In the genomic region with DNA sequence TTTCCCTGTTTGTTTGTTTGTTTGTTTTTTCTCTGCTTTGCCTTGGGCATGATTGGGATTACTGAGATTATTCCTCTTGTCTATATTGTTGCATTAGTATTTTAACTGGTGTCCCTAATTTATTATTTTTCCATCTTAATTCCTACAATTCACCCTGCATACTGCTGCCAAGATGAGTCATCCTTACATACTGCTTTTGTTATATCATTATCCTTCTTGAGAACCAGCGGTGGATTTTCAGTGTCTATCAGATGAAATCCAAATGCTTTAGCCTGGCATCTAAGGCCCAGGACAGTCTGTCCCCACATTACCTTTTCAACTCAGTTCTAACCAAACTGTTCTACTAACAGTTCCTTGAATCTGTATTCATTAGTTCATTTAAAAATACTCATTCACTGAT, we compare ENCODE assay signal across 15 cellular contexts.
A peak's percentile ranks its signal among the peaks of the same experiment; 100 is the strongest.
DNase-seq lines count a peak whose midpoint lies in the region; ATAC-seq, FAIRE-seq and TF ChIP-seq lines count a peak whose summit lies in the region.
"Had no signal": no experiment of that assay in that cellular context is flagged by ENCODE, and none has a peak within 500 bp of the region (broad histone marks: within the 10 kb centered on the region; RNA-seq: fewer than 3 reads in every experiment).

No MANE protein-coding gene starts in this region.

- BruUV-seq in IMR-90 (replicated peaks; lab: Mats Ljungman, UMichigan) = no TSS peak

- H3K14ac ChIP-seq in IMR-90 (replicated peaks; ENCODE audit: low read depth, low read length) = no peak overlapping the region

- no peak overlapping the region for H2BK20ac ChIP-seq in IMR-90 (ENCODE audit: low read depth, low read length)

- H3K56ac ChIP-seq in IMR-90 (ENCODE audit: extremely low read depth, insufficient read depth, low read length) = no peak overlapping the region

- H3K4ac ChIP-seq in IMR-90 (ENCODE audit: low read depth, low read length) = no peak overlapping the region

- no peak overlapping the region for H3K9ac ChIP-seq in IMR-90 (ENCODE audit: low read depth, low read length)

- TF ChIP-seq POLR2A in A549 (IDR thresholded peaks at IDR 0.05; ENCODE audit: low read length) (no peak), IMR-90 (IDR thresholded peaks at IDR 0.05; ENCODE audit: low read depth, low read length) (no peak)

- H3K9me3 ChIP-seq in A549 (no peaks in the 10 kb centered on the region), IMR-90 (ENCODE audit: control insufficient read depth, insufficient read depth, low read length) (no peaks in the 10 kb centered on the region)
- H3K9me3 ChIP-seq: neutrophil had no signal

- no peaks in the 10 kb centered on the region for H3K9me3 Mint-ChIP-seq in immature natural killer cell
- H3K9me3 Mint-ChIP-seq: dendritic cell treated with granulocyte-macrophage colony-stimulating factor and Interleukin-4, amounts not matched to agents 40 ng/mL and 50 ng/mL, for 4 days; T-helper 1 cell treated with Interleukin-12 subunit alpha and Interleukin-12 subunit beta and Interleukin-4 antibody, amounts not matched to agents 30 μg/mL and 1 μg/mL, for 36 hours had no signal

- no peak overlapping the region for H3K23ac ChIP-seq in IMR-90 (ENCODE audit: low read depth, low read length)

- H2AK5ac ChIP-seq in IMR-90 (ENCODE audit: low read depth, low read length) = no peak overlapping the region

- POLR2A ChIA-PET in A549 (lab: Yijun Ruan, JAX) (no interaction called here), IMR-90 (lab: Charles Lee; ENCODE audit: unreplicated experiment) (interaction anchor here (1.0 kb wide), 1 partner anchor 347 kb away, joined by 6 read pairs; no protein-coding TSS in a partner anchor)

- H3K36me3 ChIP-seq in IMR-90 (ENCODE audit: control insufficient read depth, insufficient read depth, low read length) = no peaks in the 10 kb centered on the region
- no peaks in the 10 kb centered on the region for H3K36me3 ChIP-seq in bronchial epithelial cell (ENCODE audit: control insufficient read depth, insufficient read depth, low read length)
- H3K36me3 ChIP-seq: WERI-Rb-1 had no signal

- peaks cover 10 to 24% (median 15%) of the 10 kb centered on the region in 3 donors for H3K36me3 Mint-ChIP-seq in immature natural killer cell

- dilution Hi-C loops in IMR-90 (cut with HindIII; ENCODE audit: low sequenced_read_pairs, unreplicated experiment) = no loop called here

- no peak overlapping the region for H2AK9ac ChIP-seq in IMR-90 (replicated peaks; ENCODE audit: low read depth, low read length, poor library complexity)

- H4K91ac ChIP-seq in IMR-90 (ENCODE audit: insufficient read depth, low read depth, low read length) = no peak overlapping the region

- no peak overlapping the region for H3K18ac ChIP-seq in IMR-90 (ENCODE audit: low read depth, low read length)

- intact Hi-C loops in IMR-90 (cut with micrococcal nuclease) = loop anchor here (5.0 kb wide), 1 partner anchor 40 kb away; no protein-coding TSS in a partner anchor

- ATAC-seq in A549 (no peak), IMR-90 (ENCODE audit: low read depth) (peak; percentile 66)
- ATAC-seq: sciatic nerve had no signal

- TF ChIP-seq CTCF in A549 (IDR thresholded peaks at IDR 0.05) = no peak
- TF ChIP-seq CTCF in IMR-90 (conservative IDR thresholded peaks at IDR 0.05; ENCODE audit: low read depth, low read length) = no peak
- no peak for TF ChIP-seq CTCF in bronchial epithelial cell (IDR thresholded peaks at IDR 0.05; ENCODE audit: insufficient read depth, low read length, severe bottlenecking)

- H3K4me2 ChIP-seq in A549 (no peak overlapping the region), IMR-90 (ENCODE audit: low read depth, low read length) (no peak overlapping the region)

- no peaks in the 10 kb centered on the region for H3K9me1 ChIP-seq in IMR-90 (ENCODE audit: insufficient read depth, low read length)

- in situ Hi-C loops in IMR-90 (cut with MboI; ENCODE audit: low sequenced_read_pairs) = no loop called here

- no peak overlapping the region for H2BK5ac ChIP-seq in IMR-90 (ENCODE audit: low read depth, low read length, poor library complexity, severe bottlenecking)

- no peak overlapping the region for H2AFZ ChIP-seq in IMR-90 (replicated peaks; ENCODE audit: low read length, poor library complexity)

- no peak overlapping the region for H2BK120ac ChIP-seq in IMR-90 (ENCODE audit: low read depth, low read length)

- no peak overlapping the region for H4K8ac ChIP-seq in IMR-90 (ENCODE audit: low read depth in 2 of 2, low read length in 2 of 2)

- DNase-seq in A549 (ENCODE audit: low read depth in 1 of 2, low spot score in 1 of 2) (no peak), IMR-90 (peak; percentile 68), bronchial epithelial cell (ENCODE audit: low read depth) (peak; percentile 18), glomerular visceral epithelial cell (ENCODE audit: extremely low spot score) (peak; percentile 12), AG20443 (ENCODE audit: low spot score) (no peak), immature natural killer cell (no peak), 8988T (no peak), amygdala (lab: John Stamatoyannopoulos, UW) (no peak)
- DNase-seq: MM.1S, NCI-H1694, WERI-Rb-1 had no signal

- no peak overlapping the region for H3K4me3 Mint-ChIP-seq in immature natural killer cell
- H3K4me3 Mint-ChIP-seq: dendritic cell treated with granulocyte-macrophage colony-stimulating factor and Interleukin-4, amounts not matched to agents 40 ng/mL and 50 ng/mL, for 4 days; T-helper 1 cell treated with Interleukin-12 subunit alpha and Interleukin-12 subunit beta and Interleukin-4 antibody, amounts not matched to agents 30 μg/mL and 1 μg/mL, for 36 hours had no signal

- no peak for TF ChIP-seq EP300 in A549 (IDR thresholded peaks at IDR 0.05)

- H3K27me3 Mint-ChIP-seq in immature natural killer cell (ENCODE audit: low read depth in 3 of 3) = no peaks in the 10 kb centered on the region
- H3K27me3 Mint-ChIP-seq: dendritic cell treated with granulocyte-macrophage colony-stimulating factor and Interleukin-4, amounts not matched to agents 40 ng/mL and 50 ng/mL, for 4 days had no signal

- 62% methylated on average over 1 of the region's 1 CpG for WGBS in A549 (ENCODE audit: missing lambda C conversion rate)
- WGBS in IMR-90 (ENCODE audit: extremely low coverage in 2 of 2, insufficient read length in 1 of 2), 2 experiments = no CpG with 5 or more reads among the region's 1 CpG

- no peaks in the 10 kb centered on the region for H3K27me3 ChIP-seq in IMR-90 (ENCODE audit: control insufficient read depth, insufficient read depth, low read length)
- no peaks in the 10 kb centered on the region for H3K27me3 ChIP-seq in bronchial epithelial cell (ENCODE audit: control insufficient read depth, insufficient read depth, low read length)
- H3K27me3 ChIP-seq: neutrophil had no signal

- FAIRE-seq in A549 (lab: Jason Lieb, UNC) = no peak
- FAIRE-seq in bronchial epithelial cell (lab: Jason Lieb, UNC) = no peak

- H3K27ac ChIP-seq in A549 (no peak overlapping the region), IMR-90 (ENCODE audit: insufficient read depth, low read length) (no peak overlapping the region)
- H3K27ac ChIP-seq: neutrophil, WERI-Rb-1 had no signal

- H3K4me1 Mint-ChIP-seq in immature natural killer cell = peaks cover 14 to 17% of the 10 kb centered on the region in 2 donors

- H3K79me1 ChIP-seq in IMR-90 (ENCODE audit: low read depth in 1 of 2, low read length in 2 of 2) = peaks cover 0 to 3% of the 10 kb centered on the region in 2 experiments; a peak in 1 of 4 replicates

- no peak overlapping the region for H4K5ac ChIP-seq in IMR-90 (ENCODE audit: low read depth, low read length)

- CTCF ChIA-PET in A549 (lab: Yijun Ruan, JAX) = interaction anchor here (1.1 kb wide), 1 partner anchor 16 kb away, joined by 3 read pairs; no protein-coding TSS in a partner anchor
- CTCF ChIA-PET in IMR-90 (lab: Yijun Ruan, JAX) = interaction anchor here (0.8 kb wide), 1 partner anchor 115 kb away, joined by 3 read pairs; no protein-coding TSS in a partner anchor

- no peaks in the 10 kb centered on the region for H4K20me1 ChIP-seq in IMR-90 (ENCODE audit: insufficient read depth, low read length)

- no peak overlapping the region for H2BK15ac ChIP-seq in IMR-90 (ENCODE audit: low read depth, low read length)

- 0 out of 3 replicates have a peak, but pooled peaks cover 4% of the 10 kb centered on the region for H3K4me1 ChIP-seq in A549
- no peaks in the 10 kb centered on the region; the same call in 1 of the 2 replicates for H3K4me1 ChIP-seq in IMR-90 (ENCODE audit: control insufficient read depth, insufficient read depth, low read length)

- H3K27ac Mint-ChIP-seq in immature natural killer cell = no peak overlapping the region
- H3K27ac Mint-ChIP-seq: dendritic cell treated with granulocyte-macrophage colony-stimulating factor and Interleukin-4, amounts not matched to agents 40 ng/mL and 50 ng/mL, for 4 days; T-helper 1 cell treated with Interleukin-12 subunit alpha and Interleukin-12 subunit beta and Interleukin-4 antibody, amounts not matched to agents 30 μg/mL and 1 μg/mL, for 36 hours had no signal

- no peak for TF ChIP-seq RAD21 in A549 (conservative IDR thresholded peaks at IDR 0.05 in 1 of 2, IDR thresholded peaks at IDR 0.05 in 1 of 2)
- TF ChIP-seq RAD21 in IMR-90 (IDR thresholded peaks at IDR 0.05; ENCODE audit: low read length) = no peak

- no peak overlapping the region for H3K4me3 ChIP-seq in A549
- H3K4me3 ChIP-seq in IMR-90 (ENCODE audit: insufficient read depth, low read depth, low read length) = no peak overlapping the region
- no peak overlapping the region for H3K4me3 ChIP-seq in bronchial epithelial cell (ENCODE audit: low read depth, low read length)

TF ChIP-seq in A549, 52 proteins besides CTCF, POLR2A, EP300 and RAD21:
- TF ChIP-seq NR3C1 (IDR thresholded peaks at IDR 0.05) (no peak), FOSL2 (IDR thresholded peaks at IDR 0.05) (no peak), FOSL2 (CRISPR knock-in tag; IDR thresholded peaks at IDR 0.05) (peak; percentile 54)

TF ChIP-seq in IMR-90, 13 proteins besides CTCF, POLR2A, EP300 and RAD21:
- TF ChIP-seq FOS (IDR thresholded peaks at IDR 0.05; ENCODE audit: low read depth, low read length) (peak; percentile 66), RCOR1 (IDR thresholded peaks at IDR 0.05; ENCODE audit: insufficient replicate concordance, low read length) (no peak)

Comparison
In these comparisons a context has a peak if more than half of its experiments do, and no peak if none do; other contexts are left out.
1. DNase-seq: peak in IMR-90 (single experiment), bronchial epithelial cell (single experiment) and glomerular visceral epithelial cell (single experiment); none in A549 (0 of 2), AG20443 (single experiment), immature natural killer cell (0 of 3), 8988T (single experiment) and amygdala (0 of 56).